17 cellular contexts compared by ENCODE assay signal in genomic region chr1:37593726-37594125, GRCh38. TPM values are rescaled to one million over a fixed set of nuclear protein-coding genes. Genes with fewer than 3 reads are reported as not detected.
DNase-seq lines count a peak whose midpoint lies in the region; ATAC-seq and TF ChIP-seq lines count a peak whose summit lies in the region.
"Had no signal": no experiment of that assay in that cellular context is flagged by ENCODE, and none has a peak within 500 bp of the region (broad histone marks: within the 10 kb centered on the region; RNA-seq: fewer than 3 reads in every experiment).

No MANE protein-coding gene starts in this region.

- H3K36me3 ChIP-seq in neural cell (ENCODE audit: insufficient read depth, low read length): no peaks in the 10 kb centered on the region

- no peaks in the 10 kb centered on the region for H4K20me1 ChIP-seq in neural cell (ENCODE audit: insufficient read depth)

- H3F3A ChIP-seq in neural cell (ENCODE audit: insufficient read depth, low read length, poor library complexity, severe bottlenecking): no peaks in the 10 kb centered on the region

- TF ChIP-seq EP300 in neural cell (conservative IDR thresholded peaks at IDR 0.05; ENCODE audit: poor library complexity, severe bottlenecking): no peak

- H3K9me3 ChIP-seq in neural cell (ENCODE audit: low read length): no peaks in the 10 kb centered on the region
- H3K9me3 ChIP-seq: tibial nerve had no signal

- DNase-seq in activated CD4-positive, alpha-beta T cell treated with anti-CD3 and anti-CD28 coated beads, Interleukin-2, amount 10 ng/mL, durations not matched to agents 7 days and 5 days: no peak
- DNase-seq in activated CD4-positive, alpha-beta T cell treated with anti-CD3 and anti-CD28 coated beads, Interleukin-2, amount 50 U/mL, for 1 hour: no peak
- no peak for DNase-seq in NCI-H2196 (lab: John Stamatoyannopoulos, UW; ENCODE audit: unreplicated experiment)
- DNase-seq: activated CD4-positive, CD25-positive, alpha-beta regulatory T cell treated with anti-CD3 and anti-CD28 coated beads, Interleukin-2, amount 50 U/mL, for 72 hours; activated naive CD4-positive, alpha-beta T cell; DMS53; hypothalamus; Kasumi-1; NCI-H2029 treated with DMSO at 0.1 percent for 48 hours; NCI-H82 had no signal

- TF ChIP-seq RAD21 in neural cell (conservative IDR thresholded peaks at IDR 0.05): no peak

- H3K4me1 Mint-ChIP-seq in activated CD4-positive, alpha-beta T cell treated with anti-CD3 and anti-CD28 coated beads, Interleukin-2, amount 10 ng/mL, durations not matched to agents 7 days and 5 days: peaks cover 25% of the 10 kb centered on the region
- peaks cover 14 to 22% (median 22%) of the 10 kb centered on the region in 3 donors for H3K4me1 Mint-ChIP-seq in IgD-negative memory B cell
- peaks cover 30% of the 10 kb centered on the region for H3K4me1 Mint-ChIP-seq in activated naive CD8-positive, alpha-beta T cell (ENCODE audit: low read depth)

- peak overlapping the region; percentile 13 for H3K27ac Mint-ChIP-seq in activated CD4-positive, alpha-beta T cell treated with anti-CD3 and anti-CD28 coated beads, Interleukin-2, amount 10 ng/mL, durations not matched to agents 7 days and 5 days
- H3K27ac Mint-ChIP-seq in IgD-negative memory B cell: peak overlapping the region in 2 of 3 donors; percentile 19 to 20
- no peak overlapping the region for H3K27ac Mint-ChIP-seq in activated naive CD8-positive, alpha-beta T cell

- no peaks in the 10 kb centered on the region for H3K27me3 Mint-ChIP-seq in activated CD4-positive, alpha-beta T cell treated with anti-CD3 and anti-CD28 coated beads, Interleukin-2, amount 10 ng/mL, durations not matched to agents 7 days and 5 days
- H3K27me3 Mint-ChIP-seq in IgD-negative memory B cell: no peaks in the 10 kb centered on the region
- no peaks in the 10 kb centered on the region for H3K27me3 Mint-ChIP-seq in activated naive CD8-positive, alpha-beta T cell

- H3K4me3 ChIP-seq in neural cell (ENCODE audit: low read length): peak overlapping the region; percentile 76

- no peaks in the 10 kb centered on the region for H3K9me3 Mint-ChIP-seq in activated CD4-positive, alpha-beta T cell treated with anti-CD3 and anti-CD28 coated beads, Interleukin-2, amount 10 ng/mL, durations not matched to agents 7 days and 5 days
- no peaks in the 10 kb centered on the region for H3K9me3 Mint-ChIP-seq in IgD-negative memory B cell
- H3K9me3 Mint-ChIP-seq in activated naive CD8-positive, alpha-beta T cell (ENCODE audit: low read depth): no peaks in the 10 kb centered on the region

- peaks cover 31% of the 10 kb centered on the region for H3K36me3 Mint-ChIP-seq in activated CD4-positive, alpha-beta T cell treated with anti-CD3 and anti-CD28 coated beads, Interleukin-2, amount 10 ng/mL, durations not matched to agents 7 days and 5 days (ENCODE audit: low read depth)
- peaks cover 2% of the 10 kb centered on the region for H3K36me3 Mint-ChIP-seq in IgD-negative memory B cell
- H3K36me3 Mint-ChIP-seq in activated naive CD8-positive, alpha-beta T cell: peaks cover 2% of the 10 kb centered on the region

- ATAC-seq in activated CD4-positive, CD25-positive, alpha-beta regulatory T cell treated with anti-CD3 and anti-CD28 coated beads, Interleukin-2, amount 50 U/mL, for 24 hours: no peak
- no peak for ATAC-seq in GM19452 (IDR thresholded peaks at IDR 0.05; ENCODE audit: unreplicated experiment)

- no peak overlapping the region for H3K9ac ChIP-seq in neural cell (ENCODE audit: low read length)

- CTCF ChIA-PET in activated CD4-positive, alpha-beta T cell treated with anti-CD3 and anti-CD28 coated beads, Interleukin-2, amount 10 ng/mL, durations not matched to agents 7 days and 5 days (lab: Charles Lee): interaction anchor here (1.0 kb wide), 1 partner anchor 10 kb away, joined by 3 read pairs; no protein-coding TSS in a partner anchor

- H3K4me3 Mint-ChIP-seq in activated CD4-positive, alpha-beta T cell treated with anti-CD3 and anti-CD28 coated beads, Interleukin-2, amount 10 ng/mL, durations not matched to agents 7 days and 5 days: peak overlapping the region; percentile 44
- peak overlapping the region in 3 of 4 donors; percentile 18 to 67 (median 52) for H3K4me3 Mint-ChIP-seq in IgD-negative memory B cell
- peak overlapping the region; percentile 76 for H3K4me3 Mint-ChIP-seq in activated naive CD8-positive, alpha-beta T cell

- TF ChIP-seq CTCF in neural cell (IDR thresholded peaks at IDR 0.05; ENCODE audit: poor library complexity, severe bottlenecking): no peak

- H2AFZ ChIP-seq in neural cell (ENCODE audit: low read depth, low read length): no peak overlapping the region

- no peak overlapping the region for H3K27ac ChIP-seq in neural cell (ENCODE audit: low read length)
- H3K27ac ChIP-seq: epithelial cell of prostate, tibial nerve had no signal

- POLR2A ChIA-PET in activated CD4-positive, alpha-beta T cell treated with anti-CD3 and anti-CD28 coated beads, Interleukin-2, amount 10 ng/mL, durations not matched to agents 7 days and 5 days (lab: Charles Lee): no interaction called here

- H3K79me2 ChIP-seq in neural cell (replicated peaks; ENCODE audit: insufficient read depth, low read length): peaks cover 25% of the 10 kb centered on the region

- no peaks in the 10 kb centered on the region for H3K27me3 ChIP-seq in neural cell (ENCODE audit: insufficient read depth, low read depth, low read length)
- H3K27me3 ChIP-seq: tibial nerve had no signal

- H3K9me2 ChIP-seq in neural cell (ENCODE audit: insufficient read depth, low read length): no peaks in the 10 kb centered on the region

- no peak overlapping the region for H3K4me2 ChIP-seq in neural cell (ENCODE audit: low read length)

TF ChIP-seq in neural cell, 6 proteins besides CTCF, POLR2A, EP300 and RAD21:
- TF ChIP-seq TAF1 (IDR thresholded peaks at IDR 0.05; ENCODE audit: low read depth): no peak

RNA-seq across cellular contexts. Expression of gene GNL2, which starts 2.0 kb away (rescaled TPM):
- 10 to 100 TPM; 51.4 to 58.1 TPM for total RNA-seq in activated CD4-positive, alpha-beta T cell treated with anti-CD3 and anti-CD28 coated beads, Interleukin-2, amount 10 ng/mL, durations not matched to agents 7 days and 5 days
- polyA plus RNA-seq in IgD-negative memory B cell (64.4 TPM), neural cell (31.6 and 31.7 TPM in 2 replicates)
- polyA minus RNA-seq in neural cell: 55.8 and 57.4 TPM in 2 replicates

RNA-seq across cellular contexts. Expression of gene DNALI1, which starts 37.0 kb away (rescaled TPM):
- total RNA-seq in activated CD4-positive, alpha-beta T cell treated with anti-CD3 and anti-CD28 coated beads, Interleukin-2, amount 10 ng/mL, durations not matched to agents 7 days and 5 days: under 1 TPM; 0.40 to 0.47 TPM
- polyA plus RNA-seq in IgD-negative memory B cell (not detected), neural cell (33.5 and 35.0 TPM in 2 replicates)
- polyA minus RNA-seq in neural cell: 14.6 and 15.0 TPM in 2 replicates

RNA-seq across cellular contexts. Expression of gene SNIP1, which starts 39.6 kb away (rescaled TPM):
- total RNA-seq in activated CD4-positive, alpha-beta T cell treated with anti-CD3 and anti-CD28 coated beads, Interleukin-2, amount 10 ng/mL, durations not matched to agents 7 days and 5 days: 10 to 100 TPM; 27.0 to 27.6 TPM
- 7.3 TPM for polyA plus RNA-seq in IgD-negative memory B cell
- polyA plus RNA-seq in neural cell: 9.5 and 15.7 TPM in 2 replicates
- polyA minus RNA-seq in neural cell: 29.9 and 36.5 TPM in 2 replicates

RNA-seq across cellular contexts. Expression of gene RSPO1, which starts 41.0 kb away (rescaled TPM):
- not detected for total RNA-seq in activated CD4-positive, alpha-beta T cell treated with anti-CD3 and anti-CD28 coated beads, Interleukin-2, amount 10 ng/mL, durations not matched to agents 7 days and 5 days
- polyA plus RNA-seq in IgD-negative memory B cell: not detected
- 0.14 TPM in 1 of 2 replicates, not detected in the other for polyA plus RNA-seq in neural cell
- polyA minus RNA-seq in neural cell: 0.35 TPM in 1 of 2 replicates, not detected in the other

Comparison
In these comparisons a context has a peak if more than half of its experiments do, and no peak if none do; other contexts are left out.
1. RNA of gene DNALI1, which starts 37.0 kb away (polyA plus RNA-seq): 33.5 to 35.0 TPM in neural cell; not detected in IgD-negative memory B cell (single experiment); every median in the first group is over 10 times any median in the second.
2. Peak in every context shown above with its lines, with median percentiles within 50 percentile points of each other: H3K4me3 Mint-ChIP-seq.